In genomic region chr21:37257526-37257966, GRCh38 we compare ENCODE assay signal across 8 cellular contexts. TPM values are rescaled to one million over a fixed set of nuclear protein-coding genes. Genes with fewer than 3 reads are reported as not detected.
DNase-seq lines count a peak whose midpoint lies in the region; ATAC-seq and TF ChIP-seq lines count a peak whose summit lies in the region.

No MANE protein-coding gene starts in this region.

- ATAC-seq in GM19324 (IDR thresholded peaks at IDR 0.05; ENCODE audit: low FRiP score, unreplicated experiment) = peak; percentile 38
- peak; percentile 34 for ATAC-seq in HG03439 (IDR thresholded peaks at IDR 0.05; ENCODE audit: unreplicated experiment)
- ATAC-seq in upper lobe of right lung = peak; percentile 73

- H3K27me3 ChIP-seq in ectodermal cell (ENCODE audit: control insufficient read depth, insufficient read depth, low read length, poor library complexity, severe bottlenecking) = no peaks in the 10 kb centered on the region
- no peaks in the 10 kb centered on the region for H3K27me3 ChIP-seq in upper lobe of right lung

- intact Hi-C loops in upper lobe of right lung (cut with DNase I) = no loop called here

- H3K36me3 ChIP-seq in ectodermal cell (ENCODE audit: control insufficient read depth, insufficient read depth, low read length) (no peaks in the 10 kb centered on the region), mesodermal cell (ENCODE audit: control insufficient read depth, insufficient read depth, low read length) (peaks cover 23% of the 10 kb centered on the region), upper lobe of right lung (no peaks in the 10 kb centered on the region)

- H3K9me3 ChIP-seq in ectodermal cell (ENCODE audit: control insufficient read depth, low read length) (no peaks in the 10 kb centered on the region), mesodermal cell (ENCODE audit: control insufficient read depth, low read length) (no peaks in the 10 kb centered on the region), upper lobe of right lung (no peaks in the 10 kb centered on the region)

- TF ChIP-seq CTCF in upper lobe of right lung (IDR thresholded peaks at IDR 0.05) = no peak

- H3K4me3 ChIP-seq in ectodermal cell (ENCODE audit: insufficient read depth, low read depth, low read length) (peak overlapping the region; percentile 48), mesodermal cell (ENCODE audit: extremely low read depth, insufficient read depth, low read length, poor library complexity, severe bottlenecking) (peak overlapping the region; percentile 39), upper lobe of right lung (peak overlapping the region; percentile 58)

- H3K4me1 ChIP-seq in ectodermal cell (ENCODE audit: control insufficient read depth, insufficient read depth, low read length) (peaks cover 4% of the 10 kb centered on the region), mesodermal cell (ENCODE audit: control insufficient read depth, insufficient read depth, low read length, poor library complexity, severe bottlenecking) (peaks cover 7% of the 10 kb centered on the region), upper lobe of right lung (peaks cover 17% of the 10 kb centered on the region)

- DNase-seq in COR-L47 (lab: John Stamatoyannopoulos, UW) = peak; percentile 72
- DNase-seq in SIG-M5 treated with dmso at 0.1 percent for 504 hours (lab: John Stamatoyannopoulos, UW; ENCODE audit: unreplicated experiment) = peak; percentile 74
- peak; percentile 71 for DNase-seq in upper lobe of right lung
- DNase-seq in NCI-H2081 treated with DMSO at 0.1 percent for 48 hours (lab: John Stamatoyannopoulos, UW) = no peak

- WGBS in ectodermal cell, 2 experiments = 8% methylated on average over 22 of the region's 22 CpGs
- 6 to 12% methylated on average over 20 of the region's 22 CpGs for WGBS in mesodermal cell (ENCODE audit: insufficient coverage in 2 of 2), 2 experiments

- H3K27ac ChIP-seq in ectodermal cell (ENCODE audit: insufficient read depth, low read depth, low read length, poor library complexity, severe bottlenecking) (peak overlapping the region; percentile 97), mesodermal cell (ENCODE audit: low read depth, low read length, severe bottlenecking) (peak overlapping the region; percentile 84), upper lobe of right lung (peak overlapping the region; percentile 75)

RNA-seq across cellular contexts. Expression of gene VPS26C, which starts 9.6 kb away (rescaled TPM):
- 48.5 TPM for polyA plus RNA-seq in ectodermal cell (2013, experiment 1 of 4)
- polyA plus RNA-seq in ectodermal cell (2013, experiment 2 of 4) = 47.5 TPM
- polyA plus RNA-seq in ectodermal cell (2013, experiment 3 of 4) = 37.3 TPM
- polyA plus RNA-seq in ectodermal cell (2013, experiment 4 of 4) = 41.7 TPM
- polyA plus RNA-seq in mesodermal cell (2013, experiment 1 of 2) = 41.7 TPM
- polyA plus RNA-seq in mesodermal cell (2013, experiment 2 of 2) = 40.2 TPM
- total RNA-seq in upper lobe of right lung = 57.6 TPM
